ENCODE assay signal across 9 cellular contexts in genomic region chr9:122816163-122816867, GRCh38. TPM values are rescaled to one million over a fixed set of nuclear protein-coding genes. Genes with fewer than 3 reads are reported as not detected.
DNase-seq lines count a peak whose midpoint lies in the region; ATAC-seq and TF ChIP-seq lines count a peak whose summit lies in the region.
"Had no signal": no experiment of that assay in that cellular context is flagged by ENCODE, and none has a peak within 500 bp of the region (broad histone marks: within the 10 kb centered on the region; RNA-seq: fewer than 3 reads in every experiment).

No MANE protein-coding gene starts in this region.

- 69 to 75% methylated on average over 16 to 17 of the region's 17 CpGs for WGBS in esophagus squamous epithelium, 2 donors

- DNase-seq in activated CD4-positive, alpha-beta T cell treated with anti-CD3 and anti-CD28 coated beads, Interleukin-2, amount 50 U/mL, for 48 hours: peak; percentile 39 to 53
- no peak for DNase-seq in esophagus squamous epithelium (lab: John Stamatoyannopoulos, UW)
- DNase-seq in stimulated activated CD8-positive, alpha-beta memory T cell treated with anti-CD3 and anti-CD28 coated beads, Interleukin-12 subunit alpha, Interleukin-12 subunit beta, amount 100 ng/mL, for 1 hour (ENCODE audit: low read depth): peak; percentile 20
- DNase-seq in kidney glomerular epithelial cell (lab: John Stamatoyannopoulos, UW): no peak
- no peak for DNase-seq in NCI-H2029 (lab: John Stamatoyannopoulos, UW)
- DNase-seq: NCI-H526 had no signal

- peaks cover 4 to 41% (median 7%) of the 10 kb centered on the region in 3 donors for H3K4me1 ChIP-seq in esophagus squamous epithelium

- no peak for TF ChIP-seq CTCF in esophagus squamous epithelium (IDR thresholded peaks at IDR 0.05)

- no peaks in the 10 kb centered on the region for H3K9me3 ChIP-seq in esophagus squamous epithelium

- H3K36me3 ChIP-seq in esophagus squamous epithelium: peaks cover 0 to 46% (median 4%) of the 10 kb centered on the region in 3 donors

- ATAC-seq in HG02610 (IDR thresholded peaks at IDR 0.05; ENCODE audit: unreplicated experiment) (peak; percentile 72), HG03025 (IDR thresholded peaks at IDR 0.05; ENCODE audit: low FRiP score, unreplicated experiment) (no peak), GM18873 (IDR thresholded peaks at IDR 0.05; ENCODE audit: low FRiP score, unreplicated experiment) (no peak)

- H3K27ac ChIP-seq in esophagus squamous epithelium: peak overlapping the region in 3 of 4 donors; percentile 53 to 68 (median 64)

- no peak for TF ChIP-seq POLR2A in esophagus squamous epithelium (IDR thresholded peaks at IDR 0.05)

- no peaks in the 10 kb centered on the region for H3K27me3 ChIP-seq in esophagus squamous epithelium

- no peak overlapping the region for H3K4me3 ChIP-seq in esophagus squamous epithelium

- intact Hi-C loops in esophagus squamous epithelium (cut with DNase I): no loop called here

RNA-seq across cellular contexts. Expression of gene PDCL, which starts 12.1 kb away (rescaled TPM):
- total RNA-seq in esophagus squamous epithelium: 10 to 100 TPM in 3 of 4 donors, 1 to 10 TPM in 1; 9.7 to 17.0 (median 14.3) TPM

RNA-seq across cellular contexts. Expression of gene OR1K1, which starts 16.4 kb away (rescaled TPM):
- total RNA-seq in esophagus squamous epithelium: not detected

RNA-seq across cellular contexts. Expression of gene OR5C1, which starts 27.6 kb away (rescaled TPM):
- not detected for total RNA-seq in esophagus squamous epithelium

Comparison
In these comparisons a context has a peak if more than half of its experiments do, and no peak if none do; other contexts are left out.
1. DNase-seq: peak in activated CD4-positive, alpha-beta T cell treated with anti-CD3 and anti-CD28 coated beads, Interleukin-2, amount 50 U/mL, for 48 hours (2 of 2) and stimulated activated CD8-positive, alpha-beta memory T cell treated with anti-CD3 and anti-CD28 coated beads, Interleukin-12 subunit alpha, Interleukin-12 subunit beta, amount 100 ng/mL, for 1 hour (single experiment); none in esophagus squamous epithelium (single experiment), kidney glomerular epithelial cell (single experiment) and NCI-H2029 (single experiment).